ENCODE assay signal across 1 cellular context in genomic region chr7:105530126-105530525, GRCh38.
TF ChIP-seq lines count a peak whose summit lies in the region.

No MANE protein-coding gene starts in this region.

TF ChIP-seq in K562, 482 proteins besides CTCF, POLR2A, EP300 and RAD21:
- TF ChIP-seq ZBTB11 (CRISPR knock-in tag; IDR thresholded peaks at IDR 0.05) = no peak
- TF ChIP-seq CHCHD3 (CRISPR knock-in tag; IDR thresholded peaks at IDR 0.05) = no peak
- TF ChIP-seq CREB1 (IDR thresholded peaks at IDR 0.05) = no peak
- no peak for TF ChIP-seq CREB1 (CRISPR knock-in tag; IDR thresholded peaks at IDR 0.05)
- TF ChIP-seq ZNF282 (CRISPR knock-in tag; IDR thresholded peaks at IDR 0.05) = no peak
- no peak for TF ChIP-seq DPF2 (IDR thresholded peaks at IDR 0.05)
- TF ChIP-seq GATA2 (CRISPR knock-in tag; IDR thresholded peaks at IDR 0.05) = no peak
- TF ChIP-seq POLR2G (IDR thresholded peaks at IDR 0.05; ENCODE audit: low read depth, low read length) = no peak
- TF ChIP-seq POLR2AphosphoS2 (IDR thresholded peaks at IDR 0.05; ENCODE audit: low read length) = no peak
TF ChIP-seq in K562: peak in this region for 0.
